Comparison of ENCODE assay signal across 8 cellular contexts in genomic region chr7:128530121-128530854, GRCh38. TPM values are rescaled to one million over a fixed set of nuclear protein-coding genes. Genes with fewer than 3 reads are reported as not detected.
DNase-seq lines count a peak whose midpoint lies in the region; ATAC-seq, FAIRE-seq and TF ChIP-seq lines count a peak whose summit lies in the region.
"Not testable (repeated sequence)": the region's sequence is repeated elsewhere in the genome, so short reads cannot be mapped to it uniquely, and the experiment has no call there.

No MANE protein-coding gene starts in this region.

- peaks cover 21% of the 10 kb centered on the region for H3K4me1 Mint-ChIP-seq in activated CD4-positive, alpha-beta T cell treated with anti-CD3 and anti-CD28 coated beads, Interleukin-2, amount 10 ng/mL, durations not matched to agents 24 days and 14 days

- H3K27me3 Mint-ChIP-seq in activated CD4-positive, alpha-beta T cell treated with anti-CD3 and anti-CD28 coated beads, Interleukin-2, amount 10 ng/mL, durations not matched to agents 24 days and 14 days: not testable (repeated sequence)

- in situ Hi-C loops in gastrocnemius medialis (cut with MboI; ENCODE audit: low sequenced_read_pairs in 4 of 4): not testable (repeated sequence)

- H3K9me3 Mint-ChIP-seq in activated CD4-positive, alpha-beta T cell treated with anti-CD3 and anti-CD28 coated beads, Interleukin-2, amount 10 ng/mL, durations not matched to agents 24 days and 14 days: not testable (repeated sequence)

- H3K27ac Mint-ChIP-seq in activated CD4-positive, alpha-beta T cell treated with anti-CD3 and anti-CD28 coated beads, Interleukin-2, amount 10 ng/mL, durations not matched to agents 24 days and 14 days: peak overlapping the region; percentile 90

- not testable (repeated sequence) for H3K9me3 ChIP-seq in gastrocnemius medialis, uterus

- ATAC-seq in HG02610 (IDR thresholded peaks at IDR 0.05; ENCODE audit: unreplicated experiment): peak; percentile 21
- ATAC-seq in gastrocnemius medialis: peak; percentile 11 to 23

- intact Hi-C loops in activated CD4-positive, alpha-beta T cell treated with anti-CD3 and anti-CD28 coated beads, Interleukin-2, amount 10 ng/mL, durations not matched to agents 24 days and 14 days (cut with micrococcal nuclease): loop anchor here (2.0 to 10.0 kb wide), 3 partner anchors 53 to 525 kb away; partner anchors contain the start of genes IMPDH1, METTL2B and TNPO3
- intact Hi-C loops in gastrocnemius medialis (cut with DNase I; ENCODE audit: low total_unique reads): loop anchor here (10.0 kb wide), 2 partner anchors 75 to 1085 kb away; partner anchors contain the start of genes HILPDA and NRF1
- intact Hi-C loops in uterus (cut with DNase I; ENCODE audit: low total_unique reads): not testable (repeated sequence)

- H3K27ac ChIP-seq in caudate nucleus (ENCODE audit: low read depth, low read length): peak overlapping the region; percentile 78
- peak overlapping the region; percentile 97 to 100 (median 98) for H3K27ac ChIP-seq in gastrocnemius medialis
- H3K27ac ChIP-seq in uterus: peak overlapping the region; percentile 99 to 100

- peaks cover 21% of the 10 kb centered on the region for H3K36me3 Mint-ChIP-seq in activated CD4-positive, alpha-beta T cell treated with anti-CD3 and anti-CD28 coated beads, Interleukin-2, amount 10 ng/mL, durations not matched to agents 24 days and 14 days (ENCODE audit: low read depth)

- H3K36me3 ChIP-seq in gastrocnemius medialis, uterus: not testable (repeated sequence)

- H3K27me3 ChIP-seq in gastrocnemius medialis, uterus: not testable (repeated sequence)

- not testable (repeated sequence) for TF ChIP-seq POLR2A in GM12892 (IDR thresholded peaks at IDR 0.05; ENCODE audit: low read depth, low read length); gastrocnemius medialis (IDR thresholded peaks at IDR 0.05); uterus (IDR thresholded peaks at IDR 0.05)

- peak overlapping the region; percentile 79 for H3K4me3 Mint-ChIP-seq in activated CD4-positive, alpha-beta T cell treated with anti-CD3 and anti-CD28 coated beads, Interleukin-2, amount 10 ng/mL, durations not matched to agents 24 days and 14 days

- H3K4me3 ChIP-seq in gastrocnemius medialis (peak overlapping the region; percentile 85 to 98 (median 86)), uterus (peak overlapping the region; percentile 62 to 86)

- not testable (repeated sequence) for FAIRE-seq in GM12892 (lab: Jason Lieb, UNC)

- not testable (repeated sequence) for TF ChIP-seq CTCF in gastrocnemius medialis (IDR thresholded peaks at IDR 0.05 in 4 of 5, conservative IDR thresholded peaks at IDR 0.05 in 1 of 5); uterus (IDR thresholded peaks at IDR 0.05)

- DNase-seq in GM12892 (ENCODE audit: insufficient read length): peak; percentile 39
- peak; percentile 53 for DNase-seq in NAMALWA (ENCODE audit: low spot score)
- peak; percentile 83 for DNase-seq in activated CD4-positive, alpha-beta T cell treated with anti-CD3 and anti-CD28 coated beads, Interleukin-2, amount 10 ng/mL, durations not matched to agents 24 days and 14 days
- peak in 15 of 61 donors; percentile 8 to 56 (median 40) for DNase-seq in caudate nucleus (lab: John Stamatoyannopoulos, UW)
- peak; percentile 44 for DNase-seq in iPS-NIHi11 (ENCODE audit: low spot score)
- not testable (repeated sequence) for DNase-seq in gastrocnemius medialis
- peak in 1 of 2 donors; percentile 20 for DNase-seq in uterus

- peaks cover 22 to 33% of the 10 kb centered on the region in 2 donors for H3K4me1 ChIP-seq in gastrocnemius medialis
- H3K4me1 ChIP-seq in uterus: not testable (repeated sequence)

RNA-seq across cellular contexts. Expression of gene METTL2B, which starts 53.7 kb away (rescaled TPM):
- 30.5 TPM for polyA plus RNA-seq in GM12892 (2012; ENCODE audit: missing spikeins)
- total RNA-seq in activated CD4-positive, alpha-beta T cell treated with anti-CD3 and anti-CD28 coated beads, Interleukin-2, amount 10 ng/mL, durations not matched to agents 24 days and 14 days: 61.1 and 71.3 TPM in 2 replicates
- total RNA-seq in gastrocnemius medialis (10 to 100 TPM; 19.8 to 22.5 (median 20.6) TPM), uterus (10 to 100 TPM; 15.0 to 45.7 (median 26.5) TPM)
